ENCODE assay signal across 10 cellular contexts in genomic region chr17:79340771-79341528, GRCh38.
DNase-seq lines count a peak whose midpoint lies in the region; ATAC-seq lines count a peak whose summit lies in the region.
"Had no signal": no experiment of that assay in that cellular context is flagged by ENCODE, and none has a peak within 500 bp of the region (broad histone marks: within the 10 kb centered on the region; RNA-seq: fewer than 3 reads in every experiment).

No MANE protein-coding gene starts in this region.

- peak; percentile 18 for DNase-seq in fibroblast of gingiva (ENCODE audit: low read depth)
- no peak for DNase-seq in NCI-H2227 (lab: John Stamatoyannopoulos, UW; ENCODE audit: unreplicated experiment)
- DNase-seq in activated gamma-delta T cell treated with Interleukin-2 at 50 U/mL for 16 hours: no peak
- no peak for DNase-seq in NCI-H748 (lab: John Stamatoyannopoulos, UW; ENCODE audit: unreplicated experiment)
- DNase-seq in ureter (ENCODE audit: low spot score): no peak
- DNase-seq: activated T-cell treated with anti-CD3 and anti-CD28 coated beads, Interleukin-2, amount 50 U/mL, for 24 hours; sigmoid colon had no signal

- peak; percentile 81 for ATAC-seq in GM18502 (IDR thresholded peaks at IDR 0.05; ENCODE audit: poor library complexity, unreplicated experiment)
- peak; percentile 70 for ATAC-seq in GM21528 (IDR thresholded peaks at IDR 0.05; ENCODE audit: low FRiP score, unreplicated experiment)
- peak; percentile 74 for ATAC-seq in HG03280 (IDR thresholded peaks at IDR 0.05; ENCODE audit: unreplicated experiment)
